Comparison of ENCODE assay signal across 8 cellular contexts in the genomic region with DNA sequence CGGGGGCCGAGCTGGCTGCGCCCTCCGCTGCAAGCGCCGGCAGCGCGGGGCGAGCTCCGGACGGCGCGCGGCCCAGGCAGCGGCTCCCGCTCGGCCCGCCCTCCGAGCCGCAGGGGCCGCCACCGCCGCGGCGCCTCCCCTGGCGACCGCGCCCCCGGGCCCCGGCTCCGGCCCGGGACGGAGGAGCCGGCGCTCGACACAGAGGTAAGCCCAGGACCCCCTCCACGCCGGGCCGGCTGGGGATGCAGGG. TPM values are rescaled to one million over a fixed set of nuclear protein-coding genes. Genes with fewer than 3 reads are reported as not detected.
DNase-seq lines count a peak whose midpoint lies in the region; ATAC-seq, FAIRE-seq and TF ChIP-seq lines count a peak whose summit lies in the region.

No MANE protein-coding gene starts in this region.

- ATAC-seq in GM19372 (IDR thresholded peaks at IDR 0.05; ENCODE audit: low read depth, unreplicated experiment) (peak; percentile 54), HG03196 (IDR thresholded peaks at IDR 0.05; ENCODE audit: unreplicated experiment) (peak; percentile 51), natural killer cell (peak in 2 of 3 donors; percentile 53 to 55)
- ATAC-seq in central memory CD8-positive, alpha-beta T cell (replicated peaks; ENCODE audit: extremely low read depth, poor library complexity, severe bottlenecking) = peak; percentile 33

- H3K9me3 ChIP-seq in BE2C = peaks cover 2% of the 10 kb centered on the region; the same call in 1 of the 2 replicates

- no peak for FAIRE-seq in urothelium cell line (lab: Jason Lieb, UNC)

- H3K27me3 ChIP-seq in BE2C = no peaks in the 10 kb centered on the region

- TF ChIP-seq CTCF in BE2C (IDR thresholded peaks at IDR 0.05; ENCODE audit: low read depth, low read length) (no peak), natural killer cell (IDR thresholded peaks at IDR 0.05) (no peak), CD14-positive monocyte (IDR thresholded peaks at IDR 0.05) (no peak)

- peaks cover 3% of the 10 kb centered on the region for H3K36me3 Mint-ChIP-seq in central memory CD8-positive, alpha-beta T cell (ENCODE audit: insufficient read depth)
- H3K36me3 Mint-ChIP-seq in natural killer cell = no peaks in the 10 kb centered on the region
- peaks cover 0 to 7% of the 10 kb centered on the region in 2 donors for H3K36me3 Mint-ChIP-seq in CD14-positive monocyte

- H3K9me3 Mint-ChIP-seq in central memory CD8-positive, alpha-beta T cell = no peaks in the 10 kb centered on the region
- H3K9me3 Mint-ChIP-seq in natural killer cell = no peaks in the 10 kb centered on the region
- H3K9me3 Mint-ChIP-seq in CD14-positive monocyte = peaks cover 0 to 2% (median 0%) of the 10 kb centered on the region in 7 donors

- peak overlapping the region; percentile 88 for H3K4me3 Mint-ChIP-seq in central memory CD8-positive, alpha-beta T cell
- H3K4me3 Mint-ChIP-seq in natural killer cell (no peak overlapping the region), CD14-positive monocyte (peak overlapping the region in 1 of 2 donors; percentile 92)

- no peaks in the 10 kb centered on the region for H3K27me3 Mint-ChIP-seq in central memory CD8-positive, alpha-beta T cell
- peaks cover 23 to 29% of the 10 kb centered on the region in 2 donors for H3K27me3 Mint-ChIP-seq in natural killer cell (ENCODE audit: low read depth in 2 of 2)
- H3K27me3 Mint-ChIP-seq in CD14-positive monocyte (ENCODE audit: low read depth in 3 of 3) = peaks cover 16 to 23% (median 21%) of the 10 kb centered on the region in 3 donors

- peaks cover 6% of the 10 kb centered on the region for H3K4me1 Mint-ChIP-seq in central memory CD8-positive, alpha-beta T cell
- H3K4me1 Mint-ChIP-seq in natural killer cell (peaks cover 7 to 8% of the 10 kb centered on the region in 2 donors), CD14-positive monocyte (peaks cover 17% of the 10 kb centered on the region)

- no peak for DNase-seq in BE2C
- no peak for DNase-seq in central memory CD8-positive, alpha-beta T cell (ENCODE audit: low spot score in 2 of 2)
- DNase-seq in natural killer cell = no peak
- no peak for DNase-seq in CD14-positive monocyte (ENCODE audit: low spot score)
- no peak for DNase-seq in 8988T
- no peak for DNase-seq in urothelium cell line (ENCODE audit: low spot score)

- H3K36me3 ChIP-seq in BE2C = no peaks in the 10 kb centered on the region; the same call in 1 of the 2 replicates

- intact Hi-C loops in natural killer cell (cut with micrococcal nuclease) (no loop called here), CD14-positive monocyte (cut with micrococcal nuclease) (no loop called here)

- peaks cover 10% of the 10 kb centered on the region; the same call in 1 of the 2 replicates for H3K4me1 ChIP-seq in BE2C

- peak overlapping the region; percentile 88 for H3K4me3 ChIP-seq in BE2C (ENCODE audit: low read depth, low read length)

- peak overlapping the region; percentile 42 for H3K27ac Mint-ChIP-seq in central memory CD8-positive, alpha-beta T cell (ENCODE audit: low read depth)
- H3K27ac Mint-ChIP-seq in natural killer cell = no peak overlapping the region
- H3K27ac Mint-ChIP-seq in CD14-positive monocyte = no peak overlapping the region

RNA-seq across cellular contexts. Expression of gene SPATS2L, which starts 0.2 kb away (rescaled TPM):
- polyA plus RNA-seq in BE2C (2012; ENCODE audit: insufficient read depth, insufficient read length, low read depth) = 20.6 TPM
- total RNA-seq in natural killer cell = 10 to 100 TPM in 1 of 3 donors, 1 to 10 TPM in 2; 3.8 to 10.9 (median 4.4) TPM
- 1 to 10 TPM; 2.7 to 3.2 TPM for polyA plus RNA-seq in CD14-positive monocyte
